17 cellular contexts compared by ENCODE assay signal in the genomic region with DNA sequence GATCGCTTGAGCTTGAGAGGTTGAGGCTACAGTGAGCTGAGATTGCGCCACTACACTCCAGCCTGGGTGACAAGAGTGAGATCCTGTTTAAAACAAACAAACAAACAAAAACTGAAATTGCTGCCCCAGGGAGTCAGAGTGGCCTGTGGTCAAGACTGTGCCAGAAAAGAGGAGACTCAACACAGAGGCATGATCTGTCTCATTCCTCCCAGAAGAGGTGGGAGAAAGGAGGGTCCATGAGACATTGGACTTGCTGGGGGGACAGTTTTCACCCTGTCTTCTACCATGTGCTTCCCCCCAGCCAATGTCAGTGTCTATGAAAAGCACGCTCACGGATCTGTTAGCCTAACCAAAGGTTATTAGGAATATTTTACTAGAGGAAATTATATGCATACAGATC. TPM values are rescaled to one million over a fixed set of nuclear protein-coding genes. Genes with fewer than 3 reads are reported as not detected.
DNase-seq lines count a peak whose midpoint lies in the region; ATAC-seq and TF ChIP-seq lines count a peak whose summit lies in the region.
"Had no signal": no experiment of that assay in that cellular context is flagged by ENCODE, and none has a peak within 500 bp of the region (broad histone marks: within the 10 kb centered on the region; RNA-seq: fewer than 3 reads in every experiment).

No MANE protein-coding gene starts in this region.

- no peaks in the 10 kb centered on the region for H3K9me3 ChIP-seq in osteoblast (ENCODE audit: low read depth, low read length)
- H3K9me3 ChIP-seq: SJSA1 had no signal

- no peak overlapping the region for H3K4me3 ChIP-seq in AG10803 (ENCODE audit: low read length)
- no peak overlapping the region for H3K4me3 ChIP-seq in osteoblast (ENCODE audit: insufficient read depth, low read length)
- H3K4me3 ChIP-seq: GM12878, PC-9, SJSA1 had no signal

- TF ChIP-seq CTCF in AG10803 (conservative IDR thresholded peaks at IDR 0.05; ENCODE audit: low read length) (no peak), HFFc6 (IDR thresholded peaks at IDR 0.05) (no peak), osteoblast (IDR thresholded peaks at IDR 0.05; ENCODE audit: extremely low read depth, low read depth, low read length) (no peak)

- H3K4me3 Mint-ChIP-seq in HFFc6, result no peak overlapping the region
- H3K4me3 Mint-ChIP-seq in central memory CD8-positive, alpha-beta T cell, result peak overlapping the region; percentile 27
- no peak overlapping the region for H3K4me3 Mint-ChIP-seq in activated naive CD8-positive, alpha-beta T cell treated with anti-CD3 and anti-CD28 coated beads, Interleukin-2, amount 50 U/mL, for 24 hours

- peaks cover 45% of the 10 kb centered on the region for H3K27me3 Mint-ChIP-seq in HFFc6 (ENCODE audit: insufficient read depth)
- no peaks in the 10 kb centered on the region for H3K27me3 Mint-ChIP-seq in central memory CD8-positive, alpha-beta T cell
- H3K27me3 Mint-ChIP-seq in activated naive CD8-positive, alpha-beta T cell treated with anti-CD3 and anti-CD28 coated beads, Interleukin-2, amount 50 U/mL, for 24 hours, result peaks cover 3% of the 10 kb centered on the region

- H3K9me3 Mint-ChIP-seq in HFFc6, result no peaks in the 10 kb centered on the region
- H3K9me3 Mint-ChIP-seq in central memory CD8-positive, alpha-beta T cell, result no peaks in the 10 kb centered on the region
- no peaks in the 10 kb centered on the region for H3K9me3 Mint-ChIP-seq in activated naive CD8-positive, alpha-beta T cell treated with anti-CD3 and anti-CD28 coated beads, Interleukin-2, amount 50 U/mL, for 24 hours

- no peaks in the 10 kb centered on the region for H3K79me2 ChIP-seq in osteoblast (ENCODE audit: insufficient read depth, low read length)

- H3K4me1 ChIP-seq in osteoblast (ENCODE audit: insufficient read depth, low read length), result no peaks in the 10 kb centered on the region

- H2AFZ ChIP-seq in osteoblast (ENCODE audit: low read length), result no peak overlapping the region
- H2AFZ ChIP-seq: PC-9 had no signal

- no peaks in the 10 kb centered on the region for H3K36me3 ChIP-seq in osteoblast (ENCODE audit: insufficient read depth, low read length)
- H3K36me3 ChIP-seq: SJSA1 had no signal

- H3K4me2 ChIP-seq in osteoblast (ENCODE audit: insufficient read depth, low read length), result no peak overlapping the region
- H3K4me2 ChIP-seq: PC-9 had no signal

- no peaks in the 10 kb centered on the region for H3K4me1 Mint-ChIP-seq in HFFc6 (ENCODE audit: low read depth)
- H3K4me1 Mint-ChIP-seq in central memory CD8-positive, alpha-beta T cell, result peaks cover 50% of the 10 kb centered on the region
- H3K4me1 Mint-ChIP-seq in activated naive CD8-positive, alpha-beta T cell treated with anti-CD3 and anti-CD28 coated beads, Interleukin-2, amount 50 U/mL, for 24 hours, result peaks cover 47% of the 10 kb centered on the region

- intact Hi-C loops in left ventricle myocardium superior (cut with micrococcal nuclease), result no loop called here

- H4K20me1 ChIP-seq in osteoblast (ENCODE audit: insufficient read depth, low read length), result no peaks in the 10 kb centered on the region

- H3K27ac Mint-ChIP-seq in HFFc6, result no peak overlapping the region
- peak overlapping the region; percentile 22 for H3K27ac Mint-ChIP-seq in central memory CD8-positive, alpha-beta T cell (ENCODE audit: low read depth)
- no peak overlapping the region for H3K27ac Mint-ChIP-seq in activated naive CD8-positive, alpha-beta T cell treated with anti-CD3 and anti-CD28 coated beads, Interleukin-2, amount 50 U/mL, for 24 hours

- H3K36me3 Mint-ChIP-seq in HFFc6 (ENCODE audit: low read depth), result no peaks in the 10 kb centered on the region
- H3K36me3 Mint-ChIP-seq in central memory CD8-positive, alpha-beta T cell (ENCODE audit: insufficient read depth), result peaks cover 5% of the 10 kb centered on the region
- H3K36me3 Mint-ChIP-seq in activated naive CD8-positive, alpha-beta T cell treated with anti-CD3 and anti-CD28 coated beads, Interleukin-2, amount 50 U/mL, for 24 hours (ENCODE audit: low read depth), result peaks cover 7% of the 10 kb centered on the region

- ATAC-seq in central memory CD8-positive, alpha-beta T cell (replicated peaks; ENCODE audit: extremely low read depth, poor library complexity, severe bottlenecking), result no peak
- no peak for ATAC-seq in left ventricle myocardium superior
- no peak for ATAC-seq in activated naive CD8-positive, alpha-beta T cell treated with anti-CD3 and anti-CD28 coated beads, Interleukin-2, amount 50 U/mL, for 24 hours
- ATAC-seq: GM12878, HCT116 had no signal

- DNase-seq in AG10803 (ENCODE audit: low read depth) (peak; percentile 15), HFFc6 (peak; percentile 54), osteoblast (ENCODE audit: insufficient read length, low spot score, missing footprints) (peak; percentile 72), left ventricle myocardium superior (no peak), middle frontal gyrus (ENCODE audit: extremely low spot score, low spot score) (no peak)
- DNase-seq in central memory CD8-positive, alpha-beta T cell (ENCODE audit: low spot score in 2 of 2), result no peak
- DNase-seq in activated naive CD8-positive, alpha-beta T cell treated with anti-CD3 and anti-CD28 coated beads, Interleukin-2, amount 50 U/mL, for 24 hours, result no peak
- DNase-seq: KBM-7, NCI-H146, NCI-H2081, NCI-H510A, NCI-H774, PC-9 had no signal

- H3K27ac ChIP-seq in osteoblast (ENCODE audit: low read depth, low read length), result no peak overlapping the region
- H3K27ac ChIP-seq: C4-2B, PC-9, SJSA1 had no signal

- peaks cover 31% of the 10 kb centered on the region for H3K27me3 ChIP-seq in osteoblast (ENCODE audit: insufficient read depth, low read length)

RNA-seq across cellular contexts. Expression of gene ZNF853, which starts 3.2 kb away (rescaled TPM):
- under 1 TPM in 3 of 6 experiments, not detected in 3; 0.05 to 0.07 (median 0.06) TPM for total RNA-seq in HFFc6 (2021; fragmentation: NEBNext Ultra II Directional; extraction: Animal tissue kit (Norgen Biotek cat#: 25700))
- total RNA-seq in osteoblast (under 0.01 TPM in 2 replicates), left ventricle myocardium superior (11.1 TPM)

RNA-seq across cellular contexts. Expression of gene ZNF316, which starts 18.5 kb away (rescaled TPM):
- 10 to 100 TPM; 13.4 to 17.0 (median 15.0) TPM for total RNA-seq in HFFc6 (2021; fragmentation: NEBNext Ultra II Directional; extraction: Animal tissue kit (Norgen Biotek cat#: 25700))
- total RNA-seq in osteoblast (12.4 and 14.1 TPM in 2 replicates), left ventricle myocardium superior (20.7 TPM)

RNA-seq across cellular contexts. Expression of gene INTS15, which starts 28.8 kb away (rescaled TPM):
- total RNA-seq in HFFc6 (2021; fragmentation: NEBNext Ultra II Directional; extraction: Animal tissue kit (Norgen Biotek cat#: 25700)), result 10 to 100 TPM; 14.9 to 17.9 (median 17.4) TPM
- 11.9 and 13.0 TPM in 2 replicates for total RNA-seq in osteoblast
- 16.9 TPM for total RNA-seq in left ventricle myocardium superior

RNA-seq across cellular contexts. Expression of gene ZDHHC4, which starts 41.4 kb away (rescaled TPM):
- total RNA-seq in HFFc6 (2021; fragmentation: NEBNext Ultra II Directional; extraction: Animal tissue kit (Norgen Biotek cat#: 25700)), result 10 to 100 TPM; 18.4 to 27.7 (median 25.2) TPM
- total RNA-seq in osteoblast (51.0 and 61.6 TPM in 2 replicates), left ventricle myocardium superior (35.9 TPM)

Comparison
In these comparisons a context has a peak if more than half of its experiments do, and no peak if none do; other contexts are left out.
1. DNase-seq: peak in AG10803 (single experiment), HFFc6 (single experiment) and osteoblast (single experiment); none in central memory CD8-positive, alpha-beta T cell (0 of 2), left ventricle myocardium superior (single experiment), activated naive CD8-positive, alpha-beta T cell treated with anti-CD3 and anti-CD28 coated beads, Interleukin-2, amount 50 U/mL, for 24 hours (single experiment) and middle frontal gyrus (single experiment).
2. RNA of gene ZNF853, which starts 3.2 kb away (total RNA-seq): 11.1 TPM in left ventricle myocardium superior (single experiment); 0.05 to 0.07 TPM in HFFc6 and under 0.01 TPM in osteoblast; every median in the first group is over 10 times any median in the second.